22 cellular contexts compared by ENCODE assay signal in genomic region chr16:24163935-24164334, GRCh38.
"Had no signal": no experiment of that assay in that cellular context is flagged by ENCODE, and none has a peak within 500 bp of the region (broad histone marks: within the 10 kb centered on the region; RNA-seq: fewer than 3 reads in every experiment).

No MANE protein-coding gene starts in this region.

- ATAC-seq: activated T-cell treated with anti-CD3 and anti-CD28 coated beads, Interleukin-2, amount 50 U/mL, for 72 hours; left lobe of liver had no signal

- H3K27me3 ChIP-seq: breast epithelium, transverse colon, uterus had no signal

- H3K27ac Mint-ChIP-seq: activated naive CD4-positive, alpha-beta T cell treated with anti-CD3 and anti-CD28 coated beads, Interleukin-2, amount 50 U/mL, for 24 hours; mesothelial cell of epicardium; nephron; stimulated activated naive CD8-positive, alpha-beta T cell treated with anti-CD3 and anti-CD28 coated beads, Interleukin-15, Interleukin-2, amounts not matched to agents 100 ng/mL and 50 ng/mL, for 24 hours had no signal

- H3K4me3 ChIP-seq: breast epithelium, coronary artery, lung, transverse colon, uterus had no signal

- FAIRE-seq: astrocyte, keratinocyte had no signal

- H3K4me1 ChIP-seq: breast epithelium, transverse colon, uterus had no signal

- H3K36me3 ChIP-seq: breast epithelium, transverse colon, uterus had no signal

- H3K36me3 Mint-ChIP-seq: mesothelial cell of epicardium had no signal

- H3K27me3 Mint-ChIP-seq: activated naive CD4-positive, alpha-beta T cell treated with anti-CD3 and anti-CD28 coated beads, Interleukin-2, amount 50 U/mL, for 24 hours; stimulated activated naive CD8-positive, alpha-beta T cell treated with anti-CD3 and anti-CD28 coated beads, Interleukin-15, Interleukin-2, amounts not matched to agents 100 ng/mL and 50 ng/mL, for 24 hours had no signal

- H3K4me1 Mint-ChIP-seq: activated naive CD4-positive, alpha-beta T cell treated with anti-CD3 and anti-CD28 coated beads, Interleukin-2, amount 50 U/mL, for 24 hours; mesothelial cell of epicardium; nephron had no signal

- H3K9me3 ChIP-seq: breast epithelium, transverse colon, uterus had no signal

- H3K27ac ChIP-seq: breast epithelium, coronary artery, transverse colon, uterus had no signal

- H3K4me3 Mint-ChIP-seq: activated naive CD4-positive, alpha-beta T cell treated with anti-CD3 and anti-CD28 coated beads, Interleukin-2, amount 50 U/mL, for 24 hours; activated T-cell treated with anti-CD3 and anti-CD28 coated beads, Interleukin-2, amount 50 U/mL, for 72 hours; mesothelial cell of epicardium; nephron; stimulated activated naive CD8-positive, alpha-beta T cell treated with anti-CD3 and anti-CD28 coated beads, Interleukin-15, Interleukin-2, amounts not matched to agents 100 ng/mL and 50 ng/mL, for 24 hours had no signal

- DNase-seq: activated CD4-positive, alpha-beta T cell treated with anti-CD3 and anti-CD28 coated beads, Interleukin-2, amount 50 U/mL, for 1 hour; activated CD4-positive, CD25-positive, alpha-beta regulatory T cell treated with anti-CD3 and anti-CD28 coated beads, Interleukin-2, amount 50 U/mL, for 72 hours; activated CD8-positive, alpha-beta memory T cell treated with anti-CD3 and anti-CD28 coated beads, Interleukin-2, amount 50 U/mL, for 4 hours; activated effector memory CD4-positive, alpha-beta T cell treated with anti-CD3 and anti-CD28 coated beads, Interleukin-2, amount 50 U/mL, for 16 hours; activated T-cell treated with anti-CD3 and anti-CD28 coated beads, Interleukin-2, amount 50 U/mL, for 72 hours; foreskin melanocyte; hypothalamus; stimulated activated CD4-positive, alpha-beta T cell treated with anti-CD3 and anti-CD28 coated beads, Interleukin-12 subunit alpha, Interleukin-12 subunit beta, amount 100 ng/mL, for 4 hours; stimulated activated CD4-positive, alpha-beta T cell treated with anti-CD3 and anti-CD28 coated beads, Interleukin-1b, Interleukin-23, amount 100 ng/mL, for 48 hours; T1000; transverse colon; uterus had no signal
